In genomic region chr10:69065406-69066361, GRCh38 we compare ENCODE assay signal across 8 cellular contexts. TPM values are rescaled to one million over a fixed set of nuclear protein-coding genes. Genes with fewer than 3 reads are reported as not detected.
DNase-seq lines count a peak whose midpoint lies in the region; ATAC-seq and TF ChIP-seq lines count a peak whose summit lies in the region.

No MANE protein-coding gene starts in this region.

- 49% methylated on average over 5 of the region's 8 CpGs for WGBS in right lobe of liver (ENCODE audit: insufficient coverage, low coverage, low lambda C conversion rate, missing lambda C conversion rate)
- WGBS in gastroesophageal sphincter (ENCODE audit: low coverage in 1 of 2), 2 donors = 48 to 51% methylated on average over 4 to 5 of the region's 8 CpGs
- 91 to 97% methylated on average over 4 to 7 of the region's 8 CpGs for WGBS in endodermal cell (ENCODE audit: insufficient coverage in 1 of 2, insufficient read length in 1 of 2), 2 experiments

- no peaks in the 10 kb centered on the region for H3K9me3 ChIP-seq in right lobe of liver
- H3K9me3 ChIP-seq in gastroesophageal sphincter = no peaks in the 10 kb centered on the region
- no peaks in the 10 kb centered on the region for H3K9me3 ChIP-seq in endodermal cell (ENCODE audit: control insufficient read depth, low read length)
- H3K9me3 ChIP-seq in SJCRH30 (replicated peaks) = no peaks in the 10 kb centered on the region

- peak overlapping the region; percentile 97 for H3K27ac Mint-ChIP-seq in activated T-helper 17 cell treated with anti-CD3 and anti-CD28 coated beads, Interleukin-2, amount 50 U/mL, for 72 hours
- H3K27ac Mint-ChIP-seq in endodermal cell = no peak overlapping the region

- TF ChIP-seq CTCF in right lobe of liver (IDR thresholded peaks at IDR 0.05) (no peak), gastroesophageal sphincter (IDR thresholded peaks at IDR 0.05) (no peak), endodermal cell (conservative IDR thresholded peaks at IDR 0.05) (no peak)

- H3K79me2 ChIP-seq in ACC112 (ENCODE audit: control insufficient read depth, insufficient read depth, low read length, unreplicated experiment) = no peaks in the 10 kb centered on the region

- H3K4me1 Mint-ChIP-seq in activated T-helper 17 cell treated with anti-CD3 and anti-CD28 coated beads, Interleukin-2, amount 50 U/mL, for 72 hours = peaks cover 30% of the 10 kb centered on the region
- H3K4me1 Mint-ChIP-seq in endodermal cell = no peaks in the 10 kb centered on the region

- H3K27me3 ChIP-seq in ACC112 (ENCODE audit: insufficient read depth, low read length) = no peaks in the 10 kb centered on the region
- no peaks in the 10 kb centered on the region for H3K27me3 ChIP-seq in right lobe of liver
- H3K27me3 ChIP-seq in gastroesophageal sphincter = peaks cover 11% of the 10 kb centered on the region
- H3K27me3 ChIP-seq in endodermal cell (ENCODE audit: control insufficient read depth, insufficient read depth, low read length, poor library complexity, severe bottlenecking) = peaks cover 16% of the 10 kb centered on the region
- H3K27me3 ChIP-seq in SJCRH30 = no peaks in the 10 kb centered on the region

- H3K27me3 Mint-ChIP-seq in activated T-helper 17 cell treated with anti-CD3 and anti-CD28 coated beads, Interleukin-2, amount 50 U/mL, for 72 hours = no peaks in the 10 kb centered on the region
- peaks cover 8% of the 10 kb centered on the region for H3K27me3 Mint-ChIP-seq in endodermal cell (ENCODE audit: insufficient read depth)

- ATAC-seq in GM18909 (IDR thresholded peaks at IDR 0.05; ENCODE audit: poor library complexity, unreplicated experiment) (peak; percentile 51), HG03342 (IDR thresholded peaks at IDR 0.05; ENCODE audit: unreplicated experiment) (peak; percentile 58), right lobe of liver (peak in 2 of 4 donors; percentile 7 to 19), gastroesophageal sphincter (no peak)
- ATAC-seq in activated T-helper 17 cell treated with anti-CD3 and anti-CD28 coated beads, Interleukin-2, amount 50 U/mL, for 72 hours (replicated peaks) = peak; percentile 92

- H3K4me3 Mint-ChIP-seq in activated T-helper 17 cell treated with anti-CD3 and anti-CD28 coated beads, Interleukin-2, amount 50 U/mL, for 72 hours = peak overlapping the region; percentile 74
- H3K4me3 Mint-ChIP-seq in endodermal cell = no peak overlapping the region

- H3K36me3 ChIP-seq in ACC112 (ENCODE audit: insufficient read depth, low read length) (no peaks in the 10 kb centered on the region), right lobe of liver (no peaks in the 10 kb centered on the region), gastroesophageal sphincter (no peaks in the 10 kb centered on the region), endodermal cell (ENCODE audit: control insufficient read depth, insufficient read depth, low read length) (no peaks in the 10 kb centered on the region), SJCRH30 (no peaks in the 10 kb centered on the region)

- H3K27ac ChIP-seq in ACC112 (ENCODE audit: low read depth, low read length) = peak overlapping the region; percentile 95
- peak overlapping the region in 2 of 3 donors; percentile 8 to 43 for H3K27ac ChIP-seq in right lobe of liver
- peak overlapping the region in 2 of 4 donors; percentile 7 to 52 for H3K27ac ChIP-seq in gastroesophageal sphincter
- no peak overlapping the region for H3K27ac ChIP-seq in endodermal cell (ENCODE audit: low read depth, low read length)
- no peak overlapping the region for H3K27ac ChIP-seq in SJCRH30

- intact Hi-C loops in right lobe of liver (cut with DNase I) = no loop called here

- TF ChIP-seq EP300 in gastroesophageal sphincter (IDR thresholded peaks at IDR 0.05) = no peak

- H3K9me3 Mint-ChIP-seq in activated T-helper 17 cell treated with anti-CD3 and anti-CD28 coated beads, Interleukin-2, amount 50 U/mL, for 72 hours = no peaks in the 10 kb centered on the region
- no peaks in the 10 kb centered on the region for H3K9me3 Mint-ChIP-seq in endodermal cell

- H2AFZ ChIP-seq in ACC112 (ENCODE audit: low read length, unreplicated experiment) = peak overlapping the region; percentile 16

- DNase-seq in right lobe of liver (no peak), endodermal cell (no peak), SJCRH30 (no peak)

- peaks cover 6% of the 10 kb centered on the region for H3K36me3 Mint-ChIP-seq in activated T-helper 17 cell treated with anti-CD3 and anti-CD28 coated beads, Interleukin-2, amount 50 U/mL, for 72 hours (ENCODE audit: low read depth)
- no peaks in the 10 kb centered on the region for H3K36me3 Mint-ChIP-seq in endodermal cell (ENCODE audit: low read depth)

- H3K4me1 ChIP-seq in ACC112 (ENCODE audit: control insufficient read depth, insufficient read depth, low read length, unreplicated experiment) = peaks cover 52% of the 10 kb centered on the region
- peaks cover 0 to 3% (median 0%) of the 10 kb centered on the region in 4 donors for H3K4me1 ChIP-seq in right lobe of liver
- peaks cover 0 to 14% (median 3%) of the 10 kb centered on the region in 3 donors for H3K4me1 ChIP-seq in gastroesophageal sphincter
- no peaks in the 10 kb centered on the region for H3K4me1 ChIP-seq in endodermal cell (ENCODE audit: control insufficient read depth, insufficient read depth, low read length)
- peaks cover 6% of the 10 kb centered on the region for H3K4me1 ChIP-seq in SJCRH30

- H3K4me3 ChIP-seq in ACC112 (ENCODE audit: low read depth, low read length) (peak overlapping the region; percentile 33), right lobe of liver (no peak overlapping the region), gastroesophageal sphincter (no peak overlapping the region), endodermal cell (ENCODE audit: low read length) (no peak overlapping the region), SJCRH30 (no peak overlapping the region)

- TF ChIP-seq POLR2A in right lobe of liver (IDR thresholded peaks at IDR 0.05) = no peak
- TF ChIP-seq POLR2A in gastroesophageal sphincter (IDR thresholded peaks at IDR 0.05) = no peak

- H3K9ac ChIP-seq in endodermal cell (ENCODE audit: extremely low read depth, low read length, poor library complexity, severe bottlenecking) = no peak overlapping the region

RNA-seq across cellular contexts. Expression of gene SRGN, which starts 22.2 kb away (rescaled TPM):
- total RNA-seq in activated T-helper 17 cell treated with anti-CD3 and anti-CD28 coated beads, Interleukin-2, amount 50 U/mL, for 72 hours = 100 to 1,000 TPM; 310 to 773 TPM
- 10 to 100 TPM; 20.0 to 95.1 (median 31.9) TPM for total RNA-seq in right lobe of liver
- total RNA-seq in gastroesophageal sphincter = 100 to 1,000 TPM in 2 of 4 donors, 10 to 100 TPM in 2; 14.9 to 143 (median 97.8) TPM
- total RNA-seq in endodermal cell = not detected
- not detected for polyA plus RNA-seq in endodermal cell (2013, experiment 1 of 2)
- polyA plus RNA-seq in endodermal cell (2013, experiment 2 of 2) = not detected
- 0.51 and 0.59 TPM in 2 replicates for total RNA-seq in SJCRH30 (2014; rRNA removed; shearing (Covaris generic))

RNA-seq across cellular contexts. Expression of gene VPS26A, which starts 58.3 kb away (rescaled TPM):
- 10 to 100 TPM; 43.7 to 56.9 TPM for total RNA-seq in activated T-helper 17 cell treated with anti-CD3 and anti-CD28 coated beads, Interleukin-2, amount 50 U/mL, for 72 hours
- total RNA-seq in right lobe of liver = 10 to 100 TPM; 13.3 to 24.7 (median 19.3) TPM
- total RNA-seq in gastroesophageal sphincter = 10 to 100 TPM; 34.1 to 51.5 (median 39.4) TPM
- total RNA-seq in endodermal cell = 10 to 100 TPM; 41.2 to 46.5 TPM
- 43.3 TPM for polyA plus RNA-seq in endodermal cell (2013, experiment 1 of 2)
- 46.1 TPM for polyA plus RNA-seq in endodermal cell (2013, experiment 2 of 2)
- 19.6 and 25.3 TPM in 2 replicates for total RNA-seq in SJCRH30 (2014; rRNA removed; shearing (Covaris generic))

Comparison
In these comparisons a context has a peak if more than half of its experiments do, and no peak if none do; other contexts are left out.
1. H3K27ac ChIP-seq: peak in ACC112 (single experiment) and right lobe of liver (2 of 3); none in endodermal cell (single experiment) and SJCRH30 (single experiment).
2. RNA of gene SRGN, which starts 22.2 kb away (total RNA-seq): 310 to 773 TPM in activated T-helper 17 cell treated with anti-CD3 and anti-CD28 coated beads, Interleukin-2, amount 50 U/mL, for 72 hours, 14.9 to 143 TPM in gastroesophageal sphincter and 20.0 to 95.1 TPM in right lobe of liver; 0.51 to 0.59 TPM in SJCRH30 and not detected in endodermal cell; every median in the first group is over 10 times any median in the second.